23 cellular contexts compared by ENCODE assay signal in genomic region chr17:47222032-47222431, GRCh38. TPM values are rescaled to one million over a fixed set of nuclear protein-coding genes. Genes with fewer than 3 reads are reported as not detected.
"Had no signal": no experiment of that assay in that cellular context is flagged by ENCODE, and none has a peak within 500 bp of the region (broad histone marks: within the 10 kb centered on the region; RNA-seq: fewer than 3 reads in every experiment).

No MANE protein-coding gene starts in this region.

- ATAC-seq: activated naive CD4-positive, alpha-beta T cell treated with anti-CD3 and anti-CD28 coated beads, Interleukin-2, amount 50 U/mL, for 72 hours; activated T-cell treated with anti-CD3 and anti-CD28 coated beads, Interleukin-2, amount 50 U/mL, for 72 hours; body of pancreas; gastrocnemius medialis; left cardiac atrium; naive thymus-derived CD4-positive, alpha-beta T cell; right cardiac atrium had no signal

- H3K27ac Mint-ChIP-seq: activated B cell treated with CpG ODN at 0.5 μM for 24 hours; activated T-cell treated with anti-CD3 and anti-CD28 coated beads, Interleukin-2, amount 50 U/mL, for 72 hours; mesothelial cell of epicardium had no signal

- H3K36me3 ChIP-seq: gastrocnemius medialis, spleen, tibial nerve had no signal

- H3K27me3 ChIP-seq: body of pancreas, gastrocnemius medialis, spleen, tibial nerve had no signal

- H3K9me3 ChIP-seq: body of pancreas, gastrocnemius medialis, tibial nerve had no signal

- H3K27ac ChIP-seq: body of pancreas had no signal

- DNase-seq: activated B cell treated with CpG ODN at 0.5 μM for 24 hours; activated CD4-positive, alpha-beta T cell treated with anti-CD3 and anti-CD28 coated beads, Interleukin-2, amount 50 U/mL, for 1 hour; activated naive CD4-positive, alpha-beta T cell; activated T-cell treated with anti-CD3 and anti-CD28 coated beads for 4 hours; activated T-cell treated with anti-CD3 and anti-CD28 coated beads, Interleukin-2, amount 50 U/mL, for 72 hours; aorta; body of pancreas; cortex of kidney; gastrocnemius medialis; glutamatergic neuron; left cardiac atrium; naive thymus-derived CD4-positive, alpha-beta T cell; posterior cingulate gyrus; right cardiac atrium; spleen; stimulated activated naive CD4-positive, alpha-beta T cell treated with Interleukin-2 at 50 U/mL for 16 hours; T-helper 1 cell had no signal

- H3K4me3 Mint-ChIP-seq: activated B cell treated with CpG ODN at 0.5 μM for 24 hours; activated T-cell treated with anti-CD3 and anti-CD28 coated beads, Interleukin-2, amount 50 U/mL, for 72 hours; mesothelial cell of epicardium; T-helper 2 cell treated with Interferon-gamma antibody and Interleukin-4, amounts not matched to agents 5 μg/mL and 100 μg/mL, for 36 hours had no signal

- H3K4me3 ChIP-seq: body of pancreas, gastrocnemius medialis, spleen, tibial nerve had no signal

- H3K27me3 Mint-ChIP-seq: activated B cell treated with CpG ODN at 0.5 μM for 24 hours had no signal

RNA-seq across cellular contexts. Expression of gene MYL4, which starts 12.9 kb away (rescaled TPM):
- total RNA-seq: activated B cell treated with CpG ODN at 0.5 μM for 24 hours; activated naive CD4-positive, alpha-beta T cell treated with anti-CD3 and anti-CD28 coated beads, Interleukin-2, amount 50 U/mL, for 72 hours; activated T-cell treated with anti-CD3 and anti-CD28 coated beads, Interleukin-2, amount 50 U/mL, for 72 hours; body of pancreas; epithelial cell of proximal tubule; naive thymus-derived CD4-positive, alpha-beta T cell had no signal
- polyA plus RNA-seq: keratinocyte; naive thymus-derived CD4-positive, alpha-beta T cell had no signal

RNA-seq across cellular contexts. Expression of gene ITGB3, which starts 31.6 kb away (rescaled TPM):
- total RNA-seq: activated T-cell treated with anti-CD3 and anti-CD28 coated beads, Interleukin-2, amount 50 U/mL, for 72 hours had no signal
- polyA plus RNA-seq: keratinocyte; naive thymus-derived CD4-positive, alpha-beta T cell had no signal
